ENCODE assay signal across 8 cellular contexts in the genomic region with DNA sequence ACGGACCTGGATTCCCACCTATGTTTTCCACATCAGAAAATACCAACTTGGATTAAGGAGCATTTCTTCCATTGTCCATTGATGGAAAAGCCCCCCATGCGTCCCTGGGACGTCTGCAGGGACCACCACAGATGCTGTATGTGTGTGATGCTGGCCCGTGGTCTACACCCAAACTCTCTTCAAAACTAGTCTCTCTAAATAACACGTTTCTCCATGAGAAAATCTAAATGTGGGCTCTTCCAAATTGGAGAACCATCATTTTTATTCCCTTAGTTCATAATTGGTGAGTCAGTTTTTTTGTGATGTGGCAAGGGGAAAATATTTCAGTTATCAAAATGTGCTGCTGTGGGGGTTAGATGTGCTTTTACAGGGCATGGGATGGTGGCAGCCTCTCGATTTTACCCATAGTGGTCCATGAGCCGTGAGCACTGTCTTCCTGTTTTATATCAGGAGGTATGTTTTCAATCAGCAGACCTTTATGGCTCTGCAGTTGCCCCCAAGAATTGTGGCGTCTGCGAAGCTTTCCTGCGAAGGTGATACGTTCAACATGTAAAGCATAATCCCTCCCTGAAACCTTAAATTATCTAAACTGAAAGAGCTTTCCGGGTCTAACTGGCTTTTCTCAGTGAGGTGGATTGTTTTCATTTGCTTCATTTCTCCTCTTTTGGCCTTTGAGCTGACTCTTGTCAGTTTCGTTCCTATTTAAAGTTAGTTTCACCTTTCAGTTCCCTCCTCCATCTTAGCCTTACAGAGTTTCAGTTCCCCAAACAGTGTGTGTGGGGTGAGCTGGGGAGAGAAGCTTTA.
DNase-seq lines count a peak whose midpoint lies in the region; ATAC-seq and TF ChIP-seq lines count a peak whose summit lies in the region.

No MANE protein-coding gene starts in this region.

- H3K27me3 ChIP-seq in CD8-positive, alpha-beta T cell (ENCODE audit: insufficient read depth, low read length) = no peaks in the 10 kb centered on the region
- no peaks in the 10 kb centered on the region for H3K27me3 ChIP-seq in esophagus squamous epithelium

- no peak for DNase-seq in CD8-positive, alpha-beta T cell
- no peak for DNase-seq in caudate nucleus (lab: John Stamatoyannopoulos, UW)
- peak; percentile 15 to 78 for DNase-seq in stimulated activated effector memory CD8-positive, alpha-beta T cell treated with anti-CD3 and anti-CD28 coated beads, Interleukin-12 subunit alpha, Interleukin-12 subunit beta, amount 100 ng/mL, for 72 hours (ENCODE audit: low spot score in 2 of 2)
- DNase-seq in endothelial cell (ENCODE audit: low spot score) = no peak
- DNase-seq in GF-D8 (lab: John Stamatoyannopoulos, UW) = no peak
- no peak for DNase-seq in esophagus squamous epithelium (lab: John Stamatoyannopoulos, UW)

- no peaks in the 10 kb centered on the region for H3K36me3 ChIP-seq in CD8-positive, alpha-beta T cell (ENCODE audit: insufficient read depth, low read length)
- no peaks in the 10 kb centered on the region for H3K36me3 ChIP-seq in esophagus squamous epithelium

- peaks cover 18% of the 10 kb centered on the region for H3K4me1 Mint-ChIP-seq in CD8-positive, alpha-beta T cell (ENCODE audit: low read depth)
- peaks cover 60 to 83% (median 71%) of the 10 kb centered on the region in 3 donors for H3K4me1 Mint-ChIP-seq in IgD-negative memory B cell
- peaks cover 50% of the 10 kb centered on the region for H3K4me1 Mint-ChIP-seq in stimulated activated effector memory CD8-positive, alpha-beta T cell treated with anti-CD3 and anti-CD28 coated beads, Interleukin-12 subunit alpha, Interleukin-12 subunit beta, amount 100 ng/mL, for 72 hours
- peaks cover 25% of the 10 kb centered on the region for H3K4me1 Mint-ChIP-seq in endothelial cell (ENCODE audit: unreplicated experiment)

- intact Hi-C loops in CD8-positive, alpha-beta T cell (cut with DNase I, micrococcal nuclease) = no loop called here
- intact Hi-C loops in esophagus squamous epithelium (cut with DNase I) = no loop called here

- no peak for TF ChIP-seq CTCF in CD8-positive, alpha-beta T cell (IDR thresholded peaks at IDR 0.05)
- TF ChIP-seq CTCF in endothelial cell (IDR thresholded peaks at IDR 0.05; ENCODE audit: unreplicated experiment) (no peak), esophagus squamous epithelium (IDR thresholded peaks at IDR 0.05) (no peak)

- WGBS in esophagus squamous epithelium, 2 donors = 73 to 84% methylated on average over 13 of the region's 13 CpGs

- peak overlapping the region; percentile 37 for H3K4me3 Mint-ChIP-seq in CD8-positive, alpha-beta T cell
- H3K4me3 Mint-ChIP-seq in IgD-negative memory B cell = peak overlapping the region; percentile 61 to 83 (median 75)
- H3K4me3 Mint-ChIP-seq in stimulated activated effector memory CD8-positive, alpha-beta T cell treated with anti-CD3 and anti-CD28 coated beads, Interleukin-12 subunit alpha, Interleukin-12 subunit beta, amount 100 ng/mL, for 72 hours = peak overlapping the region; percentile 56
- no peak overlapping the region for H3K4me3 Mint-ChIP-seq in endothelial cell (ENCODE audit: unreplicated experiment)

- CTCF ChIA-PET in CD8-positive, alpha-beta T cell (lab: Charles Lee) = no interaction called here

- peak; percentile 46 for ATAC-seq in CD8-positive, alpha-beta T cell
- peak; percentile 93 for ATAC-seq in GM21423 (IDR thresholded peaks at IDR 0.05; ENCODE audit: unreplicated experiment)
- peak; percentile 90 for ATAC-seq in stimulated activated effector memory CD8-positive, alpha-beta T cell treated with anti-CD3 and anti-CD28 coated beads, Interleukin-12 subunit alpha, Interleukin-12 subunit beta, amount 100 ng/mL, for 72 hours

- no peak overlapping the region for H3K4me3 ChIP-seq in CD8-positive, alpha-beta T cell (ENCODE audit: low read depth, low read length)
- no peak overlapping the region for H3K4me3 ChIP-seq in esophagus squamous epithelium

- H3K27ac ChIP-seq in CD8-positive, alpha-beta T cell (ENCODE audit: low read depth, low read length) = peak overlapping the region; percentile 6
- H3K27ac ChIP-seq in caudate nucleus (ENCODE audit: low read depth, low read length) = peak overlapping the region; percentile 33
- peak overlapping the region in 2 of 4 donors; percentile 3 to 36 for H3K27ac ChIP-seq in esophagus squamous epithelium

- H3K4me1 ChIP-seq in CD8-positive, alpha-beta T cell (ENCODE audit: insufficient read depth, low read length) = peaks cover 12% of the 10 kb centered on the region
- peaks cover 0 to 22% (median 6%) of the 10 kb centered on the region in 3 donors for H3K4me1 ChIP-seq in esophagus squamous epithelium

- peak overlapping the region; percentile 85 for H3K27ac Mint-ChIP-seq in CD8-positive, alpha-beta T cell
- H3K27ac Mint-ChIP-seq in IgD-negative memory B cell (peak overlapping the region; percentile 83 to 98 (median 96)), endothelial cell (ENCODE audit: unreplicated experiment) (no peak overlapping the region)
- peak overlapping the region; percentile 91 for H3K27ac Mint-ChIP-seq in stimulated activated effector memory CD8-positive, alpha-beta T cell treated with anti-CD3 and anti-CD28 coated beads, Interleukin-12 subunit alpha, Interleukin-12 subunit beta, amount 100 ng/mL, for 72 hours

- POLR2A ChIA-PET in CD8-positive, alpha-beta T cell (lab: Charles Lee) = interaction anchor here (0.7 kb wide), 1 partner anchor 74 kb away, joined by 3 read pairs; no protein-coding TSS in a partner anchor

- no peaks in the 10 kb centered on the region for H3K36me3 Mint-ChIP-seq in CD8-positive, alpha-beta T cell
- H3K36me3 Mint-ChIP-seq in IgD-negative memory B cell = peaks cover 14% of the 10 kb centered on the region
- H3K36me3 Mint-ChIP-seq in stimulated activated effector memory CD8-positive, alpha-beta T cell treated with anti-CD3 and anti-CD28 coated beads, Interleukin-12 subunit alpha, Interleukin-12 subunit beta, amount 100 ng/mL, for 72 hours = peaks cover 18% of the 10 kb centered on the region
- H3K36me3 Mint-ChIP-seq in endothelial cell (ENCODE audit: low read depth, unreplicated experiment) = peaks cover 22% of the 10 kb centered on the region

- H3K27me3 Mint-ChIP-seq in CD8-positive, alpha-beta T cell (ENCODE audit: low read depth) = no peaks in the 10 kb centered on the region
- H3K27me3 Mint-ChIP-seq in IgD-negative memory B cell = peaks cover 1% of the 10 kb centered on the region
- H3K27me3 Mint-ChIP-seq in endothelial cell (ENCODE audit: unreplicated experiment) = peaks cover 3% of the 10 kb centered on the region

- TF ChIP-seq POLR2A in esophagus squamous epithelium (IDR thresholded peaks at IDR 0.05) = no peak

- H3K9me3 Mint-ChIP-seq in CD8-positive, alpha-beta T cell = no peaks in the 10 kb centered on the region
- H3K9me3 Mint-ChIP-seq in IgD-negative memory B cell (no peaks in the 10 kb centered on the region), endothelial cell (ENCODE audit: unreplicated experiment) (no peaks in the 10 kb centered on the region)
- no peaks in the 10 kb centered on the region for H3K9me3 Mint-ChIP-seq in stimulated activated effector memory CD8-positive, alpha-beta T cell treated with anti-CD3 and anti-CD28 coated beads, Interleukin-12 subunit alpha, Interleukin-12 subunit beta, amount 100 ng/mL, for 72 hours

- no peaks in the 10 kb centered on the region for H3K9me3 ChIP-seq in CD8-positive, alpha-beta T cell (ENCODE audit: low read length)
- no peaks in the 10 kb centered on the region for H3K9me3 ChIP-seq in esophagus squamous epithelium

Comparison
In these comparisons a context has a peak if more than half of its experiments do, and no peak if none do; other contexts are left out.
1. DNase-seq: peak in stimulated activated effector memory CD8-positive, alpha-beta T cell treated with anti-CD3 and anti-CD28 coated beads, Interleukin-12 subunit alpha, Interleukin-12 subunit beta, amount 100 ng/mL, for 72 hours (2 of 2); none in CD8-positive, alpha-beta T cell (0 of 7), caudate nucleus (0 of 61), endothelial cell (single experiment), GF-D8 (single experiment) and esophagus squamous epithelium (single experiment).
2. Peak in every context shown above with its lines, with median percentiles within 50 percentile points of each other: ATAC-seq.